In the genomic region with DNA sequence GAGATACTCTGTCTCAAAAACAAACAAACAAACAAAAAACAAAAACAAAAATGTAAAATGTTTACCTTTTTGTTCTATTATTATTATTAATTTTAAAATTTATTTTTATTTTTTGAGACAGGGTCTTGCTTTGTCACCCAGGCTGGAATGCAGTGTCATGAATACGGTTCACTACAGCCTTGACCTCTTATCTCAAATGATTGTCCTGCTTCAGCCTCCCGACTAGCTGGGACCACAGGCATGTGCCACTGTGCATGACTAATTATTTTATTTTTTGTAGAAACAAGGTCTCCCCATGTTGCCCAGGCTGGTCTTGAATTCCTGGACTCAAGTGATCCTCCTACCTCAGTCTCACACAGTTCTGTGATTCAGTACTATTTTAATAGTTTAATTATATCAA, we compare ENCODE assay signal across 21 cellular contexts. TPM values are rescaled to one million over a fixed set of nuclear protein-coding genes. Genes with fewer than 3 reads are reported as not detected.
DNase-seq lines count a peak whose midpoint lies in the region; ATAC-seq, FAIRE-seq and TF ChIP-seq lines count a peak whose summit lies in the region.
"Had no signal": no experiment of that assay in that cellular context is flagged by ENCODE, and none has a peak within 500 bp of the region (broad histone marks: within the 10 kb centered on the region; RNA-seq: fewer than 3 reads in every experiment).

No MANE protein-coding gene starts in this region.

- in situ Hi-C loops in HepG2 (cut with HindIII; ENCODE audit: extremely low pct_ligation_motif_present, low pct_unique_long_range_greater_than_20kb) (no loop called here), brain microvascular endothelial cell (cut with HindIII; ENCODE audit: low pct_ligation_motif_present, low sequenced_read_pairs) (no loop called here)

- 3% methylated on average over 2 of the region's 2 CpGs for WGBS in HepG2 (ENCODE audit: low lambda C conversion rate)
- 53% methylated on average over 2 of the region's 2 CpGs for WGBS in right lobe of liver (ENCODE audit: insufficient coverage, low coverage, low lambda C conversion rate, missing lambda C conversion rate)

- TF ChIP-seq EP300 in HepG2 (IDR thresholded peaks at IDR 0.05; ENCODE audit: low read depth in 2 of 2, low read length in 2 of 2), result no peak
- TF ChIP-seq EP300 in HepG2 (CRISPR knock-in tag; IDR thresholded peaks at IDR 0.05; ENCODE audit: borderline replicate concordance), result no peak

- intact Hi-C loops in HepG2 (cut with micrococcal nuclease; ENCODE audit: unreplicated experiment) (no loop called here), right lobe of liver (cut with DNase I) (no loop called here), tibial artery (cut with DNase I; ENCODE audit: low total_unique reads) (no loop called here)

- BruUV-seq in HepG2 (replicated peaks; lab: Mats Ljungman, UMichigan), result no TSS peak

- H4K20me1 ChIP-seq in HepG2 (ENCODE audit: insufficient read depth, low read length), result no peaks in the 10 kb centered on the region
- H4K20me1 ChIP-seq: BLaER1 had no signal

- H3K27me3 ChIP-seq in HepG2 (ENCODE audit: control insufficient read depth in 1 of 2, insufficient read depth in 2 of 2, low read length in 2 of 2) (no peaks in the 10 kb centered on the region), right lobe of liver (no peaks in the 10 kb centered on the region), brain microvascular endothelial cell (replicated peaks) (no peaks in the 10 kb centered on the region), tibial artery (no peaks in the 10 kb centered on the region)
- H3K27me3 ChIP-seq: BLaER1 had no signal

- no peak overlapping the region for H2AFZ ChIP-seq in HepG2 (ENCODE audit: low read length)

- H3K79me2 ChIP-seq in HepG2 (ENCODE audit: insufficient read depth, low read length), result no peaks in the 10 kb centered on the region

- TF ChIP-seq CTCF in HepG2 (CRISPR knock-in tag; IDR thresholded peaks at IDR 0.05) (no peak), right lobe of liver (IDR thresholded peaks at IDR 0.05) (no peak), brain microvascular endothelial cell (IDR thresholded peaks at IDR 0.05; ENCODE audit: low read depth, low read length, missing control alignments) (no peak), tibial artery (IDR thresholded peaks at IDR 0.05) (no peak)

- ATAC-seq in HepG2, result peak; percentile 37; the same call in 1 of the 3 replicates
- no peak for ATAC-seq in right lobe of liver
- ATAC-seq: CD8-positive, alpha-beta T cell had no signal

- H3K27ac ChIP-seq in HepG2 (ENCODE audit: extremely low read length, insufficient read depth, low read length) (no peak overlapping the region), right lobe of liver (no peak overlapping the region), brain microvascular endothelial cell (no peak overlapping the region), tibial artery (no peak overlapping the region)
- H3K27ac ChIP-seq: 22Rv1, BLaER1, C4-2B had no signal

- H3K36me3 ChIP-seq in HepG2 (replicated peaks in 1 of 2; ENCODE audit: control insufficient read depth in 1 of 2, insufficient read depth in 2 of 2, low read length in 2 of 2) (no peaks in the 10 kb centered on the region), right lobe of liver (no peaks in the 10 kb centered on the region), brain microvascular endothelial cell (replicated peaks) (no peaks in the 10 kb centered on the region), tibial artery (no peaks in the 10 kb centered on the region)
- H3K36me3 ChIP-seq: BLaER1, HAP-1 had no signal

- peak; percentile 59 for DNase-seq in HepG2 (ENCODE audit: low spot score)
- DNase-seq in right lobe of liver, result no peak
- DNase-seq in brain microvascular endothelial cell, result peak; percentile 3
- peak; percentile 5 for DNase-seq in renal cortical epithelial cell (ENCODE audit: low read depth)
- no peak for DNase-seq in NCI-H345 (lab: John Stamatoyannopoulos, UW)
- no peak for DNase-seq in NCI-H446 treated with DMSO at 0.1 percent for 48 hours (lab: John Stamatoyannopoulos, UW)
- DNase-seq in tibial artery, result no peak
- DNase-seq: Caco-2; CD4-positive, CD25-positive, alpha-beta regulatory T cell; CD8-positive, alpha-beta T cell; DMS153; DND-41; GOT3 had no signal

- CTCF ChIA-PET in HepG2 (lab: Yijun Ruan, JAX; ENCODE audit: low intra/inter-chr PET ratio, low total read pairs), result no interaction called here

- TF ChIP-seq RAD21 in HepG2 (CRISPR knock-in tag; IDR thresholded peaks at IDR 0.05), result no peak

- H3K9ac ChIP-seq in HepG2 (ENCODE audit: insufficient read depth, low read depth, low read length), result no peak overlapping the region
- H3K9ac ChIP-seq: BLaER1 had no signal

- POLR2A ChIA-PET in HepG2 (lab: Yijun Ruan, JAX), result no interaction called here

- TF ChIP-seq POLR2A in HepG2 (IDR thresholded peaks at IDR 0.05; ENCODE audit: insufficient read depth in 1 of 2, low read depth in 2 of 2, low read length in 2 of 2) (no peak), right lobe of liver (IDR thresholded peaks at IDR 0.05) (no peak)

- peaks cover 11% of the 10 kb centered on the region; the same call in 1 of the 2 replicates for H3K4me1 ChIP-seq in HepG2 (ENCODE audit: insufficient read depth, low read length)
- no peaks in the 10 kb centered on the region for H3K4me1 ChIP-seq in right lobe of liver
- H3K4me1 ChIP-seq in tibial artery, result peaks cover 0 to 4% (median 2%) of the 10 kb centered on the region in 4 donors
- H3K4me1 ChIP-seq: Caco-2, HAP-1 had no signal

- no peaks in the 10 kb centered on the region for H3K9me3 ChIP-seq in HepG2 (ENCODE audit: low read length)
- H3K9me3 ChIP-seq in right lobe of liver, result no peaks in the 10 kb centered on the region
- H3K9me3 ChIP-seq in tibial artery, result no peaks in the 10 kb centered on the region
- H3K9me3 ChIP-seq: BLaER1, Caco-2, HAP-1 had no signal

- FAIRE-seq in HepG2 (lab: Jason Lieb, UNC), result no peak
- FAIRE-seq: A204.1, G401.6, GM12892, H54 had no signal

- H3K4me3 ChIP-seq in HepG2 (replicated peaks in 1 of 3; ENCODE audit: insufficient read depth in 1 of 3, low read depth in 2 of 3, low read length in 3 of 3), result no peak overlapping the region
- no peak overlapping the region for H3K4me3 ChIP-seq in right lobe of liver
- H3K4me3 ChIP-seq in brain microvascular endothelial cell (ENCODE audit: low read depth, low read length), result no peak overlapping the region
- no peak overlapping the region for H3K4me3 ChIP-seq in tibial artery
- H3K4me3 ChIP-seq: BLaER1, HAP-1 had no signal

- H3K4me2 ChIP-seq in HepG2 (ENCODE audit: low read depth, low read length), result no peak overlapping the region
- H3K4me2 ChIP-seq: BLaER1 had no signal

TF ChIP-seq in HepG2, 621 proteins besides CTCF, POLR2A, EP300 and RAD21:
- TF ChIP-seq SNAI1 (CRISPR knock-in tag; IDR thresholded peaks at IDR 0.05; ENCODE audit: borderline replicate concordance) (no peak), FOSL2 (CRISPR knock-in tag; IDR thresholded peaks at IDR 0.05) (peak; percentile 22; the same call in 1 of the 2 replicates), NR2F1 (CRISPR knock-in tag; IDR thresholded peaks at IDR 0.05) (peak in 1 of 2 experiments; percentile 44; a peak in 2 of 4 replicates), SOX13 (IDR thresholded peaks at IDR 0.05) (no peak), SOX13 (CRISPR knock-in tag; conservative IDR thresholded peaks at IDR 0.05 in 1 of 2, IDR thresholded peaks at IDR 0.05 in 1 of 2) (0 out of 4 replicates have a peak, but pooled peaks of 1 of the 2 experiments have one; percentile 34)

RNA-seq across cellular contexts. Expression of gene SLC25A26, which starts 5.7 kb away (rescaled TPM):
- 22.7 and 23.1 TPM in 2 replicates for total RNA-seq in HepG2 (2016; rRNA removed; fragmentation: Illumina TruSeq; extraction: Trizol)
- total RNA-seq in HepG2 (2016; cell fraction: cytosol; rRNA removed; fragmentation: Illumina TruSeq; extraction: Trizol; ENCODE audit: low read depth), result 27.5 and 27.9 TPM in 2 replicates
- total RNA-seq in HepG2 (2016; cell fraction: insoluble cytoplasmic fraction; rRNA removed; fragmentation: Illumina TruSeq; extraction: Trizol), result 22.2 TPM in 2 replicates
- total RNA-seq in HepG2 (2016; cell fraction: membrane; rRNA removed; fragmentation: Illumina TruSeq; extraction: Trizol), result 40.8 TPM in 2 replicates
- total RNA-seq in HepG2 (2016; cell fraction: nucleus; rRNA removed; fragmentation: Illumina TruSeq; extraction: Trizol), result 17.3 and 19.7 TPM in 2 replicates
- polyA plus RNA-seq in HepG2 (2011; rRNA removed), result 31.4 and 32.7 TPM in 2 replicates
- 31.5 and 41.4 TPM in 2 replicates for polyA plus RNA-seq in HepG2 (2011; cell fraction: cytosol; rRNA removed)
- polyA plus RNA-seq in HepG2 (2011; cell fraction: nucleus; rRNA removed), result 11.7 and 14.0 TPM in 2 replicates
- polyA plus RNA-seq in HepG2 (2012), result 22.4 and 22.9 TPM in 2 replicates
- 31.1 and 35.4 TPM in 2 replicates for polyA plus RNA-seq in HepG2 (2016; cell fraction: cytosol; fragmentation: Illumina TruSeq; extraction: Trizol; ENCODE audit: low read depth)
- polyA plus RNA-seq in HepG2 (2016; cell fraction: insoluble cytoplasmic fraction; fragmentation: Illumina TruSeq; extraction: Trizol; ENCODE audit: low read depth), result 19.7 and 22.1 TPM in 2 replicates
- polyA plus RNA-seq in HepG2 (2016; cell fraction: membrane; fragmentation: Illumina TruSeq; extraction: Trizol; ENCODE audit: low read depth), result 35.4 and 35.7 TPM in 2 replicates
- 19.1 and 20.3 TPM in 2 replicates for polyA plus RNA-seq in HepG2 (2016; cell fraction: nucleus; fragmentation: Illumina TruSeq; extraction: Trizol; ENCODE audit: insufficient read depth, low read depth)
- polyA minus RNA-seq in HepG2 (2011; rRNA and poly(A)+ RNA removed; ENCODE audit: low replicate concordance), result 13.5 and 16.0 TPM in 2 replicates
- polyA minus RNA-seq in HepG2 (2011; cell fraction: cytosol; rRNA and poly(A)+ RNA removed), result 5.9 and 7.1 TPM in 2 replicates
- polyA minus RNA-seq in HepG2 (2011; cell fraction: nucleus; rRNA and poly(A)+ RNA removed), result 22.5 and 28.8 TPM in 2 replicates
- 10 to 100 TPM; 11.2 to 17.4 (median 12.8) TPM for total RNA-seq in right lobe of liver
- 20.7 and 26.0 TPM in 2 replicates for total RNA-seq in renal cortical epithelial cell

Comparison
In these comparisons a context has a peak if more than half of its experiments do, and no peak if none do; other contexts are left out.
1. DNase-seq: peak in HepG2 (single experiment), brain microvascular endothelial cell (single experiment) and renal cortical epithelial cell (single experiment); none in right lobe of liver (0 of 3), NCI-H345 (single experiment), NCI-H446 treated with DMSO at 0.1 percent for 48 hours (single experiment) and tibial artery (0 of 2).